2 cellular contexts compared by ENCODE assay signal in genomic region chr15:75201609-75202250, GRCh38.
TF ChIP-seq lines count a peak whose summit lies in the region.

Gene C15orf39 (plus strand): TSS chr15:75201882. CDS start chr15:75206049, 4,167 bp downstream.

TF ChIP-seq in A549, 52 proteins besides CTCF, POLR2A, EP300 and RAD21 (continued from another document):
- TF ChIP-seq HOXB5 (CRISPR knock-in tag; IDR thresholded peaks at IDR 0.05) (no peak; the same call in none of the 2 replicates), TFCP2L1 (CRISPR knock-in tag; IDR thresholded peaks at IDR 0.05) (no peak), RARB (CRISPR knock-in tag; IDR thresholded peaks at IDR 0.05) (no peak), E2F6 (IDR thresholded peaks at IDR 0.05; ENCODE audit: borderline replicate concordance, low read depth) (peak; percentile 37; the same call in 1 of the 2 replicates), ZFP36 (IDR thresholded peaks at IDR 0.05; ENCODE audit: borderline replicate concordance, partially characterized antibody) (no peak), MAFK (IDR thresholded peaks at IDR 0.05; ENCODE audit: partially characterized antibody) (no peak), NPAS2 (CRISPR knock-in tag; IDR thresholded peaks at IDR 0.05; ENCODE audit: borderline replicate concordance) (no peak), RFX5 (IDR thresholded peaks at IDR 0.05) (no peak), PHF8 (IDR thresholded peaks at IDR 0.05; ENCODE audit: borderline replicate concordance, low read depth) (peak; percentile 96), JUN (IDR thresholded peaks at IDR 0.05) (peak; percentile 96 to 99), JUNB (IDR thresholded peaks at IDR 0.05) (no peak), CHD2 (IDR thresholded peaks at IDR 0.05; ENCODE audit: low read length, partially characterized antibody) (no peak), FOSL2 (IDR thresholded peaks at IDR 0.05) (no peak), FOSL2 (CRISPR knock-in tag; IDR thresholded peaks at IDR 0.05) (0 out of 2 replicates have a peak, but pooled peaks have one; percentile 31), ZNF302 (CRISPR knock-in tag; IDR thresholded peaks at IDR 0.05) (no peak), GATA3 (IDR thresholded peaks at IDR 0.05; ENCODE audit: borderline replicate concordance) (0 out of 2 replicates have a peak, but pooled peaks have one; percentile 10), EHF (CRISPR knock-in tag; IDR thresholded peaks at IDR 0.05) (no peak), HDAC2 (IDR thresholded peaks at IDR 0.05) (no peak), HMGXB4 (CRISPR knock-in tag; IDR thresholded peaks at IDR 0.05; ENCODE audit: borderline replicate concordance) (peak; percentile 96), BCL3 (IDR thresholded peaks at IDR 0.05) (peak; percentile 99)
- TF ChIP-seq, protein P1, sequence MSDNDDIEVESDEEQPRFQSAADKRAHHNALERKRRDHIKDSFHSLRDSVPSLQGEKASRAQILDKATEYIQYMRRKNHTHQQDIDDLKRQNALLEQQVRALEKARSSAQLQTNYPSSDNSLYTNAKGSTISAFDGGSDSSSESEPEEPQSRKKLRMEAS (IDR thresholded peaks at IDR 0.05): peak; percentile 74
- TF ChIP-seq, protein P2, sequence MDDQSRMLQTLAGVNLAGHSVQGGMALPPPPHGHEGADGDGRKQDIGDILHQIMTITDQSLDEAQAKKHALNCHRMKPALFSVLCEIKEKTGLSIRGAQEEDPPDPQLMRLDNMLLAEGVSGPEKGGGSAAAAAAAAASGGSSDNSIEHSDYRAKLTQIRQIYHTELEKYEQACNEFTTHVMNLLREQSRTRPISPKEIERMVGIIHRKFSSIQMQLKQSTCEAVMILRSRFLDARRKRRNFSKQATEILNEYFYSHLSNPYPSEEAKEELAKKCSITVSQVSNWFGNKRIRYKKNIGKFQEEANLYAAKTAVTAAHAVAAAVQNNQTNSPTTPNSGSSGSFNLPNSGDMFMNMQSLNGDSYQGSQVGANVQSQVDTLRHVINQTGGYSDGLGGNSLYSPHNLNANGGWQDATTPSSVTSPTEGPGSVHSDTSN (IDR thresholded peaks at IDR 0.05): 0 out of 2 replicates have a peak, but pooled peaks have one; percentile 1

TF ChIP-seq in HepG2, 621 proteins besides CTCF, POLR2A, EP300 and RAD21 (continued from another document and continues in another):
- TF ChIP-seq CSRNP2 (CRISPR knock-in tag; conservative IDR thresholded peaks at IDR 0.05; ENCODE audit: low read depth) (no peak), TOPORS (CRISPR knock-in tag; IDR thresholded peaks at IDR 0.05) (no peak), ZFP36L1 (CRISPR knock-in tag; IDR thresholded peaks at IDR 0.05) (no peak), ZNF484 (CRISPR knock-in tag; IDR thresholded peaks at IDR 0.05; ENCODE audit: borderline replicate concordance, low read depth) (no peak), SP140L (CRISPR knock-in tag; IDR thresholded peaks at IDR 0.05; ENCODE audit: borderline replicate concordance) (no peak), ZNF451 (CRISPR knock-in tag; IDR thresholded peaks at IDR 0.05) (no peak), KDM5B (CRISPR knock-in tag; IDR thresholded peaks at IDR 0.05; ENCODE audit: borderline replicate concordance) (0 out of 2 replicates have a peak, but pooled peaks have one; percentile 0), HNF4G (IDR thresholded peaks at IDR 0.05; ENCODE audit: borderline replicate concordance, low read depth, low read length) (no peak), HNF4G (CRISPR knock-in tag; IDR thresholded peaks at IDR 0.05; ENCODE audit: borderline replicate concordance, low read depth) (no peak), TAF1 (CRISPR knock-in tag; IDR thresholded peaks at IDR 0.05) (peak; percentile 97), SALL1 (CRISPR knock-in tag; IDR thresholded peaks at IDR 0.05) (peak; percentile 56; the same call in 1 of the 2 replicates), ZNF790 (CRISPR knock-in tag; IDR thresholded peaks at IDR 0.05; ENCODE audit: borderline replicate concordance) (no peak), ZNF24 (IDR thresholded peaks at IDR 0.05) (no peak), BRD4 (CRISPR knock-in tag; IDR thresholded peaks at IDR 0.05) (0 out of 2 replicates have a peak, but pooled peaks have one; percentile 71), MLX (CRISPR knock-in tag; IDR thresholded peaks at IDR 0.05) (no peak), JARID2 (CRISPR knock-in tag; IDR thresholded peaks at IDR 0.05; ENCODE audit: insufficient replicate concordance) (no peak), NFE2L2 (IDR thresholded peaks at IDR 0.05; ENCODE audit: low read length) (no peak), REXO4 (CRISPR knock-in tag; IDR thresholded peaks at IDR 0.05; ENCODE audit: borderline replicate concordance) (no peak), HOXA3 (CRISPR knock-in tag; IDR thresholded peaks at IDR 0.05) (no peak), NR1H2 (CRISPR knock-in tag; IDR thresholded peaks at IDR 0.05; ENCODE audit: borderline replicate concordance, low read depth) (no peak), ZNF616 (CRISPR knock-in tag; IDR thresholded peaks at IDR 0.05; ENCODE audit: low read depth) (0 out of 2 replicates have a peak, but pooled peaks have one; percentile 52), ZNF772 (CRISPR knock-in tag; IDR thresholded peaks at IDR 0.05) (no peak; the same call in 1 of the 2 replicates), NCOA5 (CRISPR knock-in tag; IDR thresholded peaks at IDR 0.05) (no peak), PREB (CRISPR knock-in tag; IDR thresholded peaks at IDR 0.05) (0 out of 2 replicates have a peak, but pooled peaks have one; percentile 69), RFX3 (CRISPR knock-in tag; IDR thresholded peaks at IDR 0.05) (no peak), KDM4B (CRISPR knock-in tag; IDR thresholded peaks at IDR 0.05) (no peak), RBM22 (optimal IDR thresholded peaks at IDR 0.05; ENCODE audit: low read length) (no peak), AKAP8 (CRISPR knock-in tag; IDR thresholded peaks at IDR 0.05) (peak; percentile 39; the same call in 1 of the 2 replicates), RORA (CRISPR knock-in tag; IDR thresholded peaks at IDR 0.05) (no peak), BCLAF1 (IDR thresholded peaks at IDR 0.05) (no peak), ZNF543 (CRISPR knock-in tag; IDR thresholded peaks at IDR 0.05) (0 out of 2 replicates have a peak, but pooled peaks have one; percentile 14)
- TF ChIP-seq, protein P1 (IDR thresholded peaks at IDR 0.05): peak; percentile 51; the same call in 1 of the 2 replicates
- TF ChIP-seq, protein P3, sequence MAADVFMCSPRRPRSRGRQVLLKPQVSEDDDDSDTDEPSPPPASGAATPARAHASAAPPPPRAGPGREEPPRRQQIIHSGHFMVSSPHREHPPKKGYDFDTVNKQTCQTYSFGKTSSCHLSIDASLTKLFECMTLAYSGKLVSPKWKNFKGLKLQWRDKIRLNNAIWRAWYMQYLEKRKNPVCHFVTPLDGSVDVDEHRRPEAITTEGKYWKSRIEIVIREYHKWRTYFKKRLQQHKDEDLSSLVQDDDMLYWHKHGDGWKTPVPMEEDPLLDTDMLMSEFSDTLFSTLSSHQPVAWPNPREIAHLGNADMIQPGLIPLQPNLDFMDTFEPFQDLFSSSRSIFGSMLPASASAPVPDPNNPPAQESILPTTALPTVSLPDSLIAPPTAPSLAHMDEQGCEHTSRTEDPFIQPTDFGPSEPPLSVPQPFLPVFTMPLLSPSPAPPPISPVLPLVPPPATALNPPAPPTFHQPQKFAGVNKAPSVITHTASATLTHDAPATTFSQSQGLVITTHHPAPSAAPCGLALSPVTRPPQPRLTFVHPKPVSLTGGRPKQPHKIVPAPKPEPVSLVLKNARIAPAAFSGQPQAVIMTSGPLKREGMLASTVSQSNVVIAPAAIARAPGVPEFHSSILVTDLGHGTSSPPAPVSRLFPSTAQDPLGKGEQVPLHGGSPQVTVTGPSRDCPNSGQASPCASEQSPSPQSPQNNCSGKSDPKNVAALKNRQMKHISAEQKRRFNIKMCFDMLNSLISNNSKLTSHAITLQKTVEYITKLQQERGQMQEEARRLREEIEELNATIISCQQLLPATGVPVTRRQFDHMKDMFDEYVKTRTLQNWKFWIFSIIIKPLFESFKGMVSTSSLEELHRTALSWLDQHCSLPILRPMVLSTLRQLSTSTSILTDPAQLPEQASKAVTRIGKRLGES (CRISPR knock-in tag; IDR thresholded peaks at IDR 0.05; ENCODE audit: borderline replicate concordance): peak; percentile 33; the same call in 1 of the 2 replicates
- TF ChIP-seq, protein P4, sequence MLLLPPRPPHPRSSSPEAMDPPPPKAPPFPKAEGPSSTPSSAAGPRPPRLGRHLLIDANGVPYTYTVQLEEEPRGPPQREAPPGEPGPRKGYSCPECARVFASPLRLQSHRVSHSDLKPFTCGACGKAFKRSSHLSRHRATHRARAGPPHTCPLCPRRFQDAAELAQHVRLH (CRISPR knock-in tag; IDR thresholded peaks at IDR 0.05; ENCODE audit: borderline replicate concordance, low read depth): peak; percentile 66; the same call in 1 of the 2 replicates
- TF ChIP-seq, protein P5, sequence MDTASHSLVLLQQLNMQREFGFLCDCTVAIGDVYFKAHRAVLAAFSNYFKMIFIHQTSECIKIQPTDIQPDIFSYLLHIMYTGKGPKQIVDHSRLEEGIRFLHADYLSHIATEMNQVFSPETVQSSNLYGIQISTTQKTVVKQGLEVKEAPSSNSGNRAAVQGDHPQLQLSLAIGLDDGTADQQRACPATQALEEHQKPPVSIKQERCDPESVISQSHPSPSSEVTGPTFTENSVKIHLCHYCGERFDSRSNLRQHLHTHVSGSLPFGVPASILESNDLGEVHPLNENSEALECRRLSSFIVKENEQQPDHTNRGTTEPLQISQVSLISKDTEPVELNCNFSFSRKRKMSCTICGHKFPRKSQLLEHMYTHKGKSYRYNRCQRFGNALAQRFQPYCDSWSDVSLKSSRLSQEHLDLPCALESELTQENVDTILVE (CRISPR knock-in tag; IDR thresholded peaks at IDR 0.05): no peak; the same call in 1 of the 2 replicates
- TF ChIP-seq, protein P6, sequence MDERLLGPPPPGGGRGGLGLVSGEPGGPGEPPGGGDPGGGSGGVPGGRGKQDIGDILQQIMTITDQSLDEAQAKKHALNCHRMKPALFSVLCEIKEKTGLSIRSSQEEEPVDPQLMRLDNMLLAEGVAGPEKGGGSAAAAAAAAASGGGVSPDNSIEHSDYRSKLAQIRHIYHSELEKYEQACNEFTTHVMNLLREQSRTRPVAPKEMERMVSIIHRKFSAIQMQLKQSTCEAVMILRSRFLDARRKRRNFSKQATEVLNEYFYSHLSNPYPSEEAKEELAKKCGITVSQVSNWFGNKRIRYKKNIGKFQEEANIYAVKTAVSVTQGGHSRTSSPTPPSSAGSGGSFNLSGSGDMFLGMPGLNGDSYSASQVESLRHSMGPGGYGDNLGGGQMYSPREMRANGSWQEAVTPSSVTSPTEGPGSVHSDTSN (CRISPR knock-in tag; IDR thresholded peaks at IDR 0.05): no peak
- TF ChIP-seq, protein P7, sequence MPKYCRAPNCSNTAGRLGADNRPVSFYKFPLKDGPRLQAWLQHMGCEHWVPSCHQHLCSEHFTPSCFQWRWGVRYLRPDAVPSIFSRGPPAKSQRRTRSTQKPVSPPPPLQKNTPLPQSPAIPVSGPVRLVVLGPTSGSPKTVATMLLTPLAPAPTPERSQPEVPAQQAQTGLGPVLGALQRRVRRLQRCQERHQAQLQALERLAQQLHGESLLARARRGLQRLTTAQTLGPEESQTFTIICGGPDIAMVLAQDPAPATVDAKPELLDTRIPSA (CRISPR knock-in tag; IDR thresholded peaks at IDR 0.05; ENCODE audit: borderline replicate concordance): no peak
